In the genomic region with DNA sequence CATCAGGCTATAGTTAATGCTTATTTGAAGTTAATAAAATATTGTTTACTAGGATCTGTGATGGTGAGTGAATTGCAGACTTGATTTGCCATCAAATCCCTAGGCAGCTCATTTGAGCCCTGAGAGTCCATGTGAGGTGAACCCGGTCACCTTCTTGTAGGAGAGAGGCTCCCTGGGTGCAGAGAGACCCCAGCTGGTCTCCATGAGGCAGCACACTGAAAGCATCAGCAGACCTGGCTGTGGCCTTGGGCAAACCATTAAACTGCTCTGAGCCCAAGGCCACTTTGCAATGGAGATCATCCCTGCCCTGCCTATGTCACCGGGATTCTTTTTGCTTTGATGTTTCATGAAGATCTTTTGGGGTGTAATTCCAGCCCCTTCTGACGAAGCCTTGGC, we compare ENCODE assay signal across 8 cellular contexts.
A peak's percentile ranks its signal among the peaks of the same experiment; 100 is the strongest.
DNase-seq lines count a peak whose midpoint lies in the region; ATAC-seq and TF ChIP-seq lines count a peak whose summit lies in the region.

No MANE protein-coding gene starts in this region.

- peaks cover 9 to 21% (median 19%) of the 10 kb centered on the region in 3 donors for H3K4me1 ChIP-seq in skeletal muscle tissue (ENCODE audit: control insufficient read depth in 3 of 3, insufficient read depth in 3 of 3, low read length in 3 of 3)

- no peak for TF ChIP-seq CTCF in dorsolateral prefrontal cortex (IDR thresholded peaks at IDR 0.05 in 54 of 56, conservative IDR thresholded peaks at IDR 0.05 in 2 of 56; ENCODE audit: low read depth in 1 of 56, partially characterized antibody in 56 of 56)

- H3K36me3 ChIP-seq in skeletal muscle tissue (ENCODE audit: control insufficient read depth in 3 of 3, insufficient read depth in 3 of 3, low read length in 3 of 3) = peaks cover 0 to 5% (median 0%) of the 10 kb centered on the region in 3 donors

- H3K4me3 ChIP-seq in dorsolateral prefrontal cortex (no peak overlapping the region), skeletal muscle tissue (ENCODE audit: low read length in 3 of 3) (peak overlapping the region in 1 of 3 donors; percentile 23)

- ATAC-seq in HG03432 (IDR thresholded peaks at IDR 0.05; ENCODE audit: unreplicated experiment) = no peak

- H3K27ac ChIP-seq in dorsolateral prefrontal cortex (peak overlapping the region in 57 of 59 donors; percentile 13 to 89 (median 68)), skeletal muscle tissue (ENCODE audit: low read depth, low read length) (peak overlapping the region; percentile 75)

- H3K9me3 ChIP-seq in skeletal muscle tissue (ENCODE audit: control insufficient read depth in 3 of 3, low read length in 3 of 3) = no peaks in the 10 kb centered on the region

- H3K27me3 ChIP-seq in dorsolateral prefrontal cortex (no peaks in the 10 kb centered on the region), skeletal muscle tissue (ENCODE audit: control insufficient read depth in 3 of 3, insufficient read depth in 3 of 3, low read length in 3 of 3) (no peaks in the 10 kb centered on the region)

- DNase-seq in NCI-H1092 treated with DMSO at 0.1 percent for 48 hours (lab: John Stamatoyannopoulos, UW) (peak; percentile 40), NCI-H1092 (lab: John Stamatoyannopoulos, UW) (no peak), NCI-H146 treated with DMSO at 0.1 percent for 48 hours (lab: John Stamatoyannopoulos, UW; ENCODE audit: unreplicated experiment) (peak; percentile 25), dorsolateral prefrontal cortex (no peak), epidermal melanocyte (ENCODE audit: insufficient read length, low spot score) (no peak), NCI-H128 (lab: John Stamatoyannopoulos, UW; ENCODE audit: unreplicated experiment) (no peak)

- intact Hi-C loops in dorsolateral prefrontal cortex (cut with DNase I) = loop anchor here (5.0 to 10.0 kb wide), 4 partner anchors 47 to 188 kb away; a partner anchor contains a TSS

- H3K9ac ChIP-seq in skeletal muscle tissue (ENCODE audit: low read depth in 1 of 3, low read length in 3 of 3) = peak overlapping the region in 2 of 3 donors; percentile 18 to 60

Comparison
In these comparisons a context has a peak if more than half of its experiments do, and no peak if none do; other contexts are left out.
1. DNase-seq: peak in NCI-H1092 treated with DMSO at 0.1 percent for 48 hours (single experiment) and NCI-H146 treated with DMSO at 0.1 percent for 48 hours (single experiment); none in NCI-H1092 (single experiment), dorsolateral prefrontal cortex (0 of 10), epidermal melanocyte (single experiment) and NCI-H128 (single experiment).